In the genomic region with DNA sequence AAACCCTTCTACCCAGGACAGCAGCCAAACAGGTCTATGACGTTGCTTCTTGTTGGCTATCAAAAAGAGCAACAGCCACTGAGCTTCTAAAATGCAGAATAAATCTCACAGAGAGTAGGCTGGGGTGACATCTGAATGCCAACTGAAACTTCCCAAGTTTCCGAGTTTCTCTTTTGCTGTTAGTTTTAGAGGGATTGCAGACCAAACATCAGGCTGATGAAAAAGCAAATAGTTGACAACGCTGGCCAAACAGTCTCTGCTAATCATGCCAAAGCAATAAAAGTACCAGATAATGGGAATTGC, we compare ENCODE assay signal across 8 cellular contexts. TPM values are rescaled to one million over a fixed set of nuclear protein-coding genes. Genes with fewer than 3 reads are reported as not detected.
DNase-seq lines count a peak whose midpoint lies in the region; ATAC-seq and TF ChIP-seq lines count a peak whose summit lies in the region.

No MANE protein-coding gene starts in this region.

- RAD21 ChIA-PET in HCT116 (lab: Charles Lee; ENCODE audit: low non-redundant PET in 1 of 2, low total read pairs in 2 of 2, uncharacterized antibody in 2 of 2, unreplicated experiment in 2 of 2) = no interaction called here

- no peak overlapping the region for H3K27ac ChIP-seq in HCT116 (ENCODE audit: low read depth, low read length)
- peak overlapping the region; percentile 95 for H3K27ac ChIP-seq in hepatocyte
- H3K27ac ChIP-seq in smooth muscle cell (ENCODE audit: low read depth) = peak overlapping the region; percentile 90

- H3F3A ChIP-seq in smooth muscle cell (ENCODE audit: low read depth) = peaks cover 8% of the 10 kb centered on the region

- ATAC-seq in HCT116 (no peak), GM19351 (IDR thresholded peaks at IDR 0.05; ENCODE audit: unreplicated experiment) (no peak), HG03025 (IDR thresholded peaks at IDR 0.05; ENCODE audit: low FRiP score, unreplicated experiment) (no peak)

- H3K4me1 Mint-ChIP-seq in activated CD4-positive, alpha-beta memory T cell treated with anti-CD3 and anti-CD28 coated beads for 36 hours (ENCODE audit: low read depth) = peaks cover 33% of the 10 kb centered on the region

- peaks cover 34% of the 10 kb centered on the region for H3K36me3 Mint-ChIP-seq in activated CD4-positive, alpha-beta memory T cell treated with anti-CD3 and anti-CD28 coated beads for 36 hours

- H4K20me1 ChIP-seq in HCT116 (ENCODE audit: insufficient read depth) (no peaks in the 10 kb centered on the region), hepatocyte (ENCODE audit: insufficient read depth, poor library complexity, severe bottlenecking) (peaks cover 12% of the 10 kb centered on the region), smooth muscle cell (ENCODE audit: low read depth) (peaks cover 25% of the 10 kb centered on the region)

- peak overlapping the region; percentile 94 for H3K27ac Mint-ChIP-seq in activated CD4-positive, alpha-beta memory T cell treated with anti-CD3 and anti-CD28 coated beads for 36 hours

- WGBS in hepatocyte (ENCODE audit: low lambda C conversion rate, missing lambda C conversion rate) = 1% methylated on average over 3 of the region's 3 CpGs
- 2% methylated on average over 3 of the region's 3 CpGs for WGBS in smooth muscle cell (ENCODE audit: low lambda C conversion rate)

- POLR2A ChIA-PET in HCT116 (lab: Charles Lee) = no interaction called here
- POLR2A ChIA-PET in activated CD4-positive, alpha-beta memory T cell treated with anti-CD3 and anti-CD28 coated beads for 36 hours (lab: Charles Lee) = interaction anchor here (0.8 to 2.8 kb wide), 9 partner anchors 9 to 559 kb away, joined by 3 to 15 read pairs (median 4); no protein-coding TSS in a partner anchor

- H3K9me3 ChIP-seq in HCT116 (ENCODE audit: control insufficient read depth in 1 of 2, insufficient read depth in 1 of 2, low read depth in 1 of 2, low read length in 2 of 2) = no peaks in the 10 kb centered on the region
- H3K9me3 ChIP-seq in hepatocyte (ENCODE audit: low read depth) = no peaks in the 10 kb centered on the region
- H3K9me3 ChIP-seq in smooth muscle cell (replicated peaks; ENCODE audit: low read depth) = no peaks in the 10 kb centered on the region

- H3K4me3 ChIP-seq in HCT116 (replicated peaks in 1 of 2; ENCODE audit: low read depth in 1 of 2, low read length in 2 of 2) = peak overlapping the region; percentile 77 to 79
- H3K4me3 ChIP-seq in hepatocyte = peak overlapping the region; percentile 46
- peak overlapping the region; percentile 98 for H3K4me3 ChIP-seq in smooth muscle cell

- no peaks in the 10 kb centered on the region for H3K9me3 Mint-ChIP-seq in activated CD4-positive, alpha-beta memory T cell treated with anti-CD3 and anti-CD28 coated beads for 36 hours

- no peaks in the 10 kb centered on the region for H3K79me2 ChIP-seq in HCT116 (ENCODE audit: insufficient read depth, low read length)
- peaks cover 40% of the 10 kb centered on the region for H3K79me2 ChIP-seq in hepatocyte
- H3K79me2 ChIP-seq in smooth muscle cell (ENCODE audit: low read depth) = peaks cover 41% of the 10 kb centered on the region

- CTCF ChIA-PET in HCT116 (lab: Charles Lee) = no interaction called here
- CTCF ChIA-PET in activated CD4-positive, alpha-beta memory T cell treated with anti-CD3 and anti-CD28 coated beads for 36 hours (lab: Charles Lee) = interaction anchor here (1.6 to 2.4 kb wide), 2 partner anchors 32 to 740 kb away, joined by 4 to 7 read pairs; no protein-coding TSS in a partner anchor

- no peak for TF ChIP-seq POLR2A in HCT116 (IDR thresholded peaks at IDR 0.05; ENCODE audit: borderline replicate concordance, extremely low read depth, insufficient read depth, insufficient read length)

- TF ChIP-seq CTCF in HCT116 (IDR thresholded peaks at IDR 0.05 in 2 of 3, conservative IDR thresholded peaks at IDR 0.05 in 1 of 3; ENCODE audit: borderline replicate concordance in 1 of 3, insufficient read depth in 1 of 3, low read depth in 2 of 3, low read length in 2 of 3) = no peak
- TF ChIP-seq CTCF in hepatocyte (IDR thresholded peaks at IDR 0.05; ENCODE audit: poor library complexity) = no peak
- TF ChIP-seq CTCF in smooth muscle cell (IDR thresholded peaks at IDR 0.05; ENCODE audit: borderline replicate concordance, insufficient read depth, poor library complexity, severe bottlenecking) = no peak

- H3K4me1 ChIP-seq in HCT116 (ENCODE audit: control insufficient read depth in 1 of 2, insufficient read depth in 2 of 2, low read length in 2 of 2) = peaks cover 5 to 14% of the 10 kb centered on the region in 2 experiments; a peak in 3 of 4 replicates
- H3K4me1 ChIP-seq in hepatocyte (ENCODE audit: insufficient read depth) = peaks cover 28% of the 10 kb centered on the region
- peaks cover 28% of the 10 kb centered on the region for H3K4me1 ChIP-seq in smooth muscle cell (ENCODE audit: low read depth)

- no peak for DNase-seq in HCT116 (ENCODE audit: low read depth, low spot score)
- no peak for DNase-seq in activated CD4-positive, alpha-beta memory T cell treated with anti-CD3 and anti-CD28 coated beads for 36 hours
- DNase-seq in hepatocyte (ENCODE audit: low spot score) = no peak
- no peak for DNase-seq in smooth muscle cell (lab: John Stamatoyannopoulos, UW; ENCODE audit: unreplicated experiment)
- no peak for DNase-seq in COLO668 (lab: John Stamatoyannopoulos, UW; ENCODE audit: unreplicated experiment)
- no peak for DNase-seq in ureter (ENCODE audit: low spot score)

- TSS peak; percentile 86 for BruUV-seq in HCT116 (replicated peaks; lab: Mats Ljungman, UMichigan)

- H3K9me2 ChIP-seq in HCT116 (ENCODE audit: insufficient read depth) (no peaks in the 10 kb centered on the region), hepatocyte (replicated peaks; ENCODE audit: insufficient read depth) (no peaks in the 10 kb centered on the region)

- no peak for TF ChIP-seq RAD21 in HCT116 (IDR thresholded peaks at IDR 0.05; ENCODE audit: low read depth)

- H3K4me3 Mint-ChIP-seq in activated CD4-positive, alpha-beta memory T cell treated with anti-CD3 and anti-CD28 coated beads for 36 hours = peak overlapping the region; percentile 94

- H3K27me3 ChIP-seq in HCT116 (ENCODE audit: insufficient read depth, low read length) (no peaks in the 10 kb centered on the region), hepatocyte (no peaks in the 10 kb centered on the region), smooth muscle cell (ENCODE audit: low read depth) (no peaks in the 10 kb centered on the region)

- H3K4me2 ChIP-seq in HCT116 (ENCODE audit: low read length) = peak overlapping the region; percentile 81
- peak overlapping the region; percentile 75 for H3K4me2 ChIP-seq in hepatocyte
- peak overlapping the region; percentile 95 for H3K4me2 ChIP-seq in smooth muscle cell

- no peaks in the 10 kb centered on the region for H3K36me3 ChIP-seq in HCT116 (ENCODE audit: control insufficient read depth in 1 of 2, insufficient read depth in 2 of 2, low read length in 2 of 2)
- no peaks in the 10 kb centered on the region for H3K36me3 ChIP-seq in hepatocyte (replicated peaks; ENCODE audit: insufficient read depth, low read depth)
- no peaks in the 10 kb centered on the region for H3K36me3 ChIP-seq in smooth muscle cell (ENCODE audit: low read depth)

- intact Hi-C loops in HCT116 (cut with micrococcal nuclease) = no loop called here
- intact Hi-C loops in activated CD4-positive, alpha-beta memory T cell treated with anti-CD3 and anti-CD28 coated beads for 36 hours (cut with micrococcal nuclease) = loop anchor here (1.0 to 5.0 kb wide), 9 partner anchors 8 to 558 kb away; no protein-coding TSS in a partner anchor

- H3K9ac ChIP-seq in HCT116 (ENCODE audit: low read length) (peak overlapping the region; percentile 68), smooth muscle cell (ENCODE audit: low read depth) (peak overlapping the region; percentile 93)

- no peaks in the 10 kb centered on the region for H3K27me3 Mint-ChIP-seq in activated CD4-positive, alpha-beta memory T cell treated with anti-CD3 and anti-CD28 coated beads for 36 hours

- H2AFZ ChIP-seq in HCT116 (ENCODE audit: low read depth, low read length, poor library complexity, severe bottlenecking) (peak overlapping the region; percentile 96), hepatocyte (peak overlapping the region; percentile 37), smooth muscle cell (ENCODE audit: low read depth) (peak overlapping the region; percentile 97)

TF ChIP-seq in HCT116, 20 proteins besides CTCF, POLR2A, EP300 and RAD21:
- TF ChIP-seq SIN3A (IDR thresholded peaks at IDR 0.05; ENCODE audit: low read depth) = no peak
- 0 out of 2 replicates have a peak, but pooled peaks have one; percentile 58 for TF ChIP-seq POLR2AphosphoS5 (IDR thresholded peaks at IDR 0.05; ENCODE audit: low read depth, low read length)

RNA-seq across cellular contexts. Expression of gene CBLB, which starts 0.7 kb away (rescaled TPM):
- total RNA-seq in HCT116 (2021; ENCODE audit: unreplicated experiment) = 10.4 TPM
- 3.2 and 3.9 TPM in 2 replicates for polyA plus RNA-seq in HCT116 (2012)
- 10 to 100 TPM; 86.1 to 88.2 TPM for total RNA-seq in activated CD4-positive, alpha-beta memory T cell treated with anti-CD3 and anti-CD28 coated beads for 36 hours
- total RNA-seq in hepatocyte = 29.2 and 56.0 TPM in 2 replicates
- 21.3 and 22.6 TPM in 2 replicates for polyA plus RNA-seq in hepatocyte
- total RNA-seq in smooth muscle cell = 38.0 and 38.9 TPM in 2 replicates
- polyA plus RNA-seq in smooth muscle cell = 13.9 and 18.3 TPM in 2 replicates
- 90.8 TPM for total RNA-seq in ureter

Comparison
In these comparisons a context has a peak if more than half of its experiments do, and no peak if none do; other contexts are left out.
1. H2AFZ ChIP-seq: peak in every context shown above with its lines; median percentile 97 in smooth muscle cell; 96 in HCT116; 37 in hepatocyte.
2. H3K4me3 ChIP-seq: peak in every context shown above with its lines; median percentile 98 in smooth muscle cell; 78 in HCT116; 46 in hepatocyte.